In genomic region chr1:248858891-248859889, GRCh38 we compare ENCODE assay signal across 8 cellular contexts. TPM values are rescaled to one million over a fixed set of nuclear protein-coding genes. Genes with fewer than 3 reads are reported as not detected.
DNase-seq lines count a peak whose midpoint lies in the region; ATAC-seq, FAIRE-seq and TF ChIP-seq lines count a peak whose summit lies in the region.

TSS of gene ZNF692 (minus strand) at chr1:248859085. CDS start at chr1:248858309, 776 bp downstream.

- peak within 1 kb of the TSS; percentile 59 for H2AK5ac ChIP-seq in trophoblast cell (ENCODE audit: low read length)

- TF ChIP-seq POLR2A in GM12891 (IDR thresholded peaks at IDR 0.05; ENCODE audit: low read depth, low read length) (peak; percentile 73; the same call in 1 of the 2 replicates), tibial nerve (IDR thresholded peaks at IDR 0.05) (peak; percentile 65 to 84)

- peak within 1 kb of the TSS; percentile 90 for H4K8ac ChIP-seq in trophoblast cell (ENCODE audit: low read depth, low read length)

- H3K27ac ChIP-seq in trophoblast cell (ENCODE audit: low read depth, low read length): peak within 1 kb of the TSS; percentile 78
- H3K27ac ChIP-seq in tibial nerve: peak within 1 kb of the TSS; percentile 89 to 97 (median 92)

- no peak within 1 kb of the TSS for H2BK12ac ChIP-seq in trophoblast cell (ENCODE audit: low read length)

- peaks cover 15% of the 10 kb centered on the region for H3K79me2 ChIP-seq in trophoblast cell (ENCODE audit: control insufficient read depth, insufficient read depth, low read length, poor library complexity)

- H3K4me2 ChIP-seq in trophoblast cell (ENCODE audit: low read length): peak within 1 kb of the TSS; percentile 95

- H3K36me3 ChIP-seq in trophoblast cell (ENCODE audit: control insufficient read depth in 1 of 2, insufficient read depth in 2 of 2, low read length in 2 of 2): peaks cover 11 to 14% of the 10 kb centered on the region in 2 experiments
- H3K36me3 ChIP-seq in tibial nerve: peaks cover 0 to 16% (median 0%) of the 10 kb centered on the region in 3 donors

- H3K4me1 ChIP-seq in trophoblast cell (ENCODE audit: control insufficient read depth in 1 of 2, insufficient read depth in 2 of 2, low read length in 2 of 2) (peaks cover 18 to 21% of the 10 kb centered on the region in 2 experiments), tibial nerve (peaks cover 0 to 45% (median 24%) of the 10 kb centered on the region in 4 donors)

- intact Hi-C loops in Right ventricle myocardium inferior (cut with DNase I): loop anchor here (1.0 to 2.0 kb wide), 3 partner anchors 14 to 48 kb away; partner anchors contain the start of genes PGBD2 and ZNF672

- H3K9ac ChIP-seq in trophoblast cell (ENCODE audit: low read length): peak within 1 kb of the TSS; percentile 89

- H3K18ac ChIP-seq in trophoblast cell (ENCODE audit: low read length): peak within 1 kb of the TSS; percentile 85

- ATAC-seq in HG02798 (IDR thresholded peaks at IDR 0.05; ENCODE audit: poor library complexity, unreplicated experiment) (peak; percentile 80), Right ventricle myocardium inferior (peak; percentile 93)

- peak within 1 kb of the TSS; percentile 66 for H3K4ac ChIP-seq in trophoblast cell (ENCODE audit: low read depth, low read length)

- H4K12ac ChIP-seq in trophoblast cell (ENCODE audit: low read depth, low read length): peak within 1 kb of the TSS; percentile 86

- H3K9me3 ChIP-seq in trophoblast cell (ENCODE audit: insufficient read depth, low read depth, low read length) (peaks cover 5% of the 10 kb centered on the region), tibial nerve (no peaks in the 10 kb centered on the region)

- peak within 1 kb of the TSS; percentile 91 for H3K14ac ChIP-seq in trophoblast cell (ENCODE audit: low read length)

- DNase-seq in GM12891 (ENCODE audit: insufficient read length, low spot score): peak; percentile 98
- peak; percentile 89 to 97 (median 93) for DNase-seq in NCI-H1417 (lab: John Stamatoyannopoulos, UW)
- peak; percentile 99 for DNase-seq in SW 1271 (lab: John Stamatoyannopoulos, UW)
- DNase-seq in activated naive CD8-positive, alpha-beta T cell treated with anti-CD3 and anti-CD28 coated beads, Interleukin-2, amount 50 U/mL, for 16 hours (ENCODE audit: low read depth, low spot score): peak; percentile 93
- DNase-seq in Right ventricle myocardium inferior (ENCODE audit: missing footprints): peak; percentile 100
- DNase-seq in trophoblast cell: peak; percentile 96 to 97
- peak; percentile 93 to 95 for DNase-seq in tibial nerve (ENCODE audit: low spot score in 2 of 2)

- peak within 1 kb of the TSS; percentile 91 for H4K91ac ChIP-seq in trophoblast cell (ENCODE audit: low read depth, low read length)

- H3K4me3 ChIP-seq in trophoblast cell (ENCODE audit: low read depth, low read length) (peak within 1 kb of the TSS; percentile 81), tibial nerve (peak within 1 kb of the TSS; percentile 52 to 75 (median 68))

- peaks cover 20% of the 10 kb centered on the region for H3K79me1 ChIP-seq in trophoblast cell (ENCODE audit: low read length)

- no peak for TF ChIP-seq CTCF in tibial nerve (IDR thresholded peaks at IDR 0.05)

- peak; percentile 95 for FAIRE-seq in GM12891 (lab: Jason Lieb, UNC)

- peak within 1 kb of the TSS; percentile 80 for H2AFZ ChIP-seq in trophoblast cell (ENCODE audit: insufficient read depth, low read length, poor library complexity)

- H2BK5ac ChIP-seq in trophoblast cell (ENCODE audit: low read depth, low read length, poor library complexity): peak within 1 kb of the TSS; percentile 37

- H3K27me3 ChIP-seq in trophoblast cell (ENCODE audit: insufficient read depth, low read length) (no peaks in the 10 kb centered on the region), tibial nerve (no peaks in the 10 kb centered on the region)

- peak within 1 kb of the TSS; percentile 45 for H2BK120ac ChIP-seq in trophoblast cell (ENCODE audit: insufficient read depth, low read length, poor library complexity)

- TF ChIP-seq EP300 in tibial nerve (IDR thresholded peaks at IDR 0.05): peak; percentile 89 to 96

- no peak within 1 kb of the TSS for H3K23ac ChIP-seq in trophoblast cell (ENCODE audit: low read length)

- no CpG with 5 or more reads among the region's 62 CpGs for WGBS in trophoblast cell (ENCODE audit: extremely low coverage, insufficient coverage, insufficient read length)
- WGBS in tibial nerve, 2 donors: 4 to 10% methylated on average over 33 to 59 of the region's 62 CpGs

TF ChIP-seq in GM12891, 5 proteins besides CTCF, POLR2A, EP300 and RAD21:
- TF ChIP-seq SPI1 (IDR thresholded peaks at IDR 0.05; ENCODE audit: low read depth, low read length): no peak
- peak; percentile 73; the same call in 1 of the 2 replicates for TF ChIP-seq POU2F2 (IDR thresholded peaks at IDR 0.05; ENCODE audit: low read depth, low read length)
- TF ChIP-seq PAX5 (IDR thresholded peaks at IDR 0.05; ENCODE audit: insufficient read depth, low read length, severe bottlenecking): peak; percentile 61
- TF ChIP-seq POLR2AphosphoS5 (IDR thresholded peaks at IDR 0.05; ENCODE audit: low read depth, low read length): peak; percentile 82

RNA-seq across cellular contexts. Expression of gene ZNF692, which starts in this region (rescaled TPM):
- 31.6 TPM for polyA plus RNA-seq in GM12891 (2012; ENCODE audit: low read depth, missing spikeins)
- total RNA-seq in Right ventricle myocardium inferior (20.8 TPM), tibial nerve (100 to 1,000 TPM in 1 of 4 donors, 10 to 100 TPM in 3; 40.8 to 118 (median 68.5) TPM)
- polyA plus RNA-seq in trophoblast cell (2013): 23.6 and 24.7 TPM in 2 replicates

Comparison
In these comparisons a context has a peak if more than half of its experiments do, and no peak if none do; other contexts are left out.
1. Peak in every context shown above with its lines: DNase-seq, ATAC-seq, H3K4me3 ChIP-seq and H3K27ac ChIP-seq.